1 cellular context compared by ENCODE assay signal in genomic region chr7:81402227-81402626, GRCh38.
TF ChIP-seq lines count a peak whose summit lies in the region.

No MANE protein-coding gene starts in this region.

TF ChIP-seq in HepG2, 621 proteins besides CTCF, POLR2A, EP300 and RAD21 (continued from another document):
- TF ChIP-seq ZNF512 (CRISPR knock-in tag; IDR thresholded peaks at IDR 0.05) (no peak), ZIK1 (CRISPR knock-in tag; IDR thresholded peaks at IDR 0.05; ENCODE audit: borderline replicate concordance, low read depth) (no peak), HMG20A (CRISPR knock-in tag; IDR thresholded peaks at IDR 0.05; ENCODE audit: borderline replicate concordance) (no peak), ZNF598 (CRISPR knock-in tag; IDR thresholded peaks at IDR 0.05; ENCODE audit: borderline replicate concordance) (no peak), KMT2A (CRISPR knock-in tag; IDR thresholded peaks at IDR 0.05) (no peak), NR2F6 (IDR thresholded peaks at IDR 0.05) (no peak), NR2F6 (CRISPR knock-in tag; IDR thresholded peaks at IDR 0.05) (no peak), TBX3 (IDR thresholded peaks at IDR 0.05; ENCODE audit: borderline replicate concordance) (no peak), ZNF484 (CRISPR knock-in tag; IDR thresholded peaks at IDR 0.05; ENCODE audit: borderline replicate concordance, low read depth) (no peak), MIXL1 (CRISPR knock-in tag; IDR thresholded peaks at IDR 0.05) (no peak), BORCS8-MEF2B (CRISPR knock-in tag; IDR thresholded peaks at IDR 0.05) (no peak)
TF ChIP-seq in HepG2: peak in this region for 0.
